ENCODE assay signal across 1 cellular context in genomic region chr1:1777950-1778826, GRCh38.
TF ChIP-seq lines count a peak whose summit lies in the region.

A gene with protein sequence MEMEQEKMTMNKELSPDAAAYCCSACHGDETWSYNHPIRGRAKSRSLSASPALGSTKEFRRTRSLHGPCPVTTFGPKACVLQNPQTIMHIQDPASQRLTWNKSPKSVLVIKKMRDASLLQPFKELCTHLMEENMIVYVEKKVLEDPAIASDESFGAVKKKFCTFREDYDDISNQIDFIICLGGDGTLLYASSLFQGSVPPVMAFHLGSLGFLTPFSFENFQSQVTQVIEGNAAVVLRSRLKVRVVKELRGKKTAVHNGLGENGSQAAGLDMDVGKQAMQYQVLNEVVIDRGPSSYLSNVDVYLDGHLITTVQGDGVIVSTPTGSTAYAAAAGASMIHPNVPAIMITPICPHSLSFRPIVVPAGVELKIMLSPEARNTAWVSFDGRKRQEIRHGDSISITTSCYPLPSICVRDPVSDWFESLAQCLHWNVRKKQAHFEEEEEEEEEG (minus strand): TSS chr1:1778470. CDS start chr1:1765406, 13,064 bp downstream.

TF ChIP-seq in A549, 52 proteins besides CTCF, POLR2A, EP300 and RAD21 (continued from another document):
- no peak for TF ChIP-seq RFX5 (IDR thresholded peaks at IDR 0.05)
- TF ChIP-seq RARB (CRISPR knock-in tag; IDR thresholded peaks at IDR 0.05) = no peak
- no peak for TF ChIP-seq ZSCAN20 (CRISPR knock-in tag; IDR thresholded peaks at IDR 0.05)
